ENCODE assay signal across 1 cellular context in the genomic region with DNA sequence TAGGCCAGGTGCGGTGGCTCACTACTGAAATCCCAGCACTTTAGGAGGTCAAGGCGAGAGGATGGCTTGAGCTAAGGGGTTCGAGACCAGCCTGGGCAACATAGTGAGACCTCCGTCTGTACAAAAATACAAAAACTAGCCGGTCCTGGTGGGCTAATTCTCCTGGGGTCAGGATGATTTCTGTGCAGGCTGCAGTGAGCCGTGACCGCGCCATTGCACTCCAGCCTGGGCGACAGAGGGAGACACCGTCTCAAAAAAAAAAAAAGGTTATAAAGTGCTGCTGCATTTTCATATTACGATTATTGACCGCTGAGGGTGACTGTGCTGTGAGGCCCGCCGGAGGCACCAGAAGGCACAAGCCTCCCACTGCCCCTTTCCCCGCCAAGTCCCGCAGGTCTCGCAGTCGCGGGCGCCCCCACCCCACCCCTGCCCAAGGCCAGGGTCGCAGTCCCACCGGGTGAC.
TF ChIP-seq lines count a peak whose summit lies in the region.

No MANE protein-coding gene starts in this region.

TF ChIP-seq in H1, 55 proteins besides CTCF, POLR2A, EP300 and RAD21:
- TF ChIP-seq SP1 (IDR thresholded peaks at IDR 0.05; ENCODE audit: low read depth, low read length) (no peak), TCF12 (IDR thresholded peaks at IDR 0.05; ENCODE audit: low read depth, low read length) (no peak), TBP (IDR thresholded peaks at IDR 0.05; ENCODE audit: low read depth, low read length) (no peak), CHD1 (IDR thresholded peaks at IDR 0.05; ENCODE audit: low read depth, low read length) (no peak), EGR1 (IDR thresholded peaks at IDR 0.05; ENCODE audit: borderline replicate concordance, low read depth, low read length) (no peak), BACH1 (IDR thresholded peaks at IDR 0.05; ENCODE audit: low read length) (no peak), JUN (IDR thresholded peaks at IDR 0.05; ENCODE audit: low read depth, low read length) (no peak), TAF7 (optimal IDR thresholded peaks at IDR 0.05; ENCODE audit: borderline replicate concordance, low read depth, low read length) (no peak), SUZ12 (IDR thresholded peaks at IDR 0.05; ENCODE audit: low read length) (no peak), RNF2 (IDR thresholded peaks at IDR 0.05; ENCODE audit: borderline replicate concordance, low read depth, low read length, missing control alignments, poor library complexity, severe bottlenecking) (no peak), HDAC2 (IDR thresholded peaks at IDR 0.05; ENCODE audit: borderline replicate concordance in 1 of 2, low read depth in 2 of 2, low read length in 2 of 2) (no peak), RBBP5 (IDR thresholded peaks at IDR 0.05; ENCODE audit: borderline replicate concordance, low read depth, low read length) (no peak), PHF8 (conservative IDR thresholded peaks at IDR 0.05; ENCODE audit: low read depth, low read length) (no peak; the same call in 1 of the 2 replicates), CBX5 (IDR thresholded peaks at IDR 0.05; ENCODE audit: low read depth, low read length) (no peak), HDAC6 (IDR thresholded peaks at IDR 0.05; ENCODE audit: low read depth, low read length) (no peak)
- TF ChIP-seq, protein P1, sequence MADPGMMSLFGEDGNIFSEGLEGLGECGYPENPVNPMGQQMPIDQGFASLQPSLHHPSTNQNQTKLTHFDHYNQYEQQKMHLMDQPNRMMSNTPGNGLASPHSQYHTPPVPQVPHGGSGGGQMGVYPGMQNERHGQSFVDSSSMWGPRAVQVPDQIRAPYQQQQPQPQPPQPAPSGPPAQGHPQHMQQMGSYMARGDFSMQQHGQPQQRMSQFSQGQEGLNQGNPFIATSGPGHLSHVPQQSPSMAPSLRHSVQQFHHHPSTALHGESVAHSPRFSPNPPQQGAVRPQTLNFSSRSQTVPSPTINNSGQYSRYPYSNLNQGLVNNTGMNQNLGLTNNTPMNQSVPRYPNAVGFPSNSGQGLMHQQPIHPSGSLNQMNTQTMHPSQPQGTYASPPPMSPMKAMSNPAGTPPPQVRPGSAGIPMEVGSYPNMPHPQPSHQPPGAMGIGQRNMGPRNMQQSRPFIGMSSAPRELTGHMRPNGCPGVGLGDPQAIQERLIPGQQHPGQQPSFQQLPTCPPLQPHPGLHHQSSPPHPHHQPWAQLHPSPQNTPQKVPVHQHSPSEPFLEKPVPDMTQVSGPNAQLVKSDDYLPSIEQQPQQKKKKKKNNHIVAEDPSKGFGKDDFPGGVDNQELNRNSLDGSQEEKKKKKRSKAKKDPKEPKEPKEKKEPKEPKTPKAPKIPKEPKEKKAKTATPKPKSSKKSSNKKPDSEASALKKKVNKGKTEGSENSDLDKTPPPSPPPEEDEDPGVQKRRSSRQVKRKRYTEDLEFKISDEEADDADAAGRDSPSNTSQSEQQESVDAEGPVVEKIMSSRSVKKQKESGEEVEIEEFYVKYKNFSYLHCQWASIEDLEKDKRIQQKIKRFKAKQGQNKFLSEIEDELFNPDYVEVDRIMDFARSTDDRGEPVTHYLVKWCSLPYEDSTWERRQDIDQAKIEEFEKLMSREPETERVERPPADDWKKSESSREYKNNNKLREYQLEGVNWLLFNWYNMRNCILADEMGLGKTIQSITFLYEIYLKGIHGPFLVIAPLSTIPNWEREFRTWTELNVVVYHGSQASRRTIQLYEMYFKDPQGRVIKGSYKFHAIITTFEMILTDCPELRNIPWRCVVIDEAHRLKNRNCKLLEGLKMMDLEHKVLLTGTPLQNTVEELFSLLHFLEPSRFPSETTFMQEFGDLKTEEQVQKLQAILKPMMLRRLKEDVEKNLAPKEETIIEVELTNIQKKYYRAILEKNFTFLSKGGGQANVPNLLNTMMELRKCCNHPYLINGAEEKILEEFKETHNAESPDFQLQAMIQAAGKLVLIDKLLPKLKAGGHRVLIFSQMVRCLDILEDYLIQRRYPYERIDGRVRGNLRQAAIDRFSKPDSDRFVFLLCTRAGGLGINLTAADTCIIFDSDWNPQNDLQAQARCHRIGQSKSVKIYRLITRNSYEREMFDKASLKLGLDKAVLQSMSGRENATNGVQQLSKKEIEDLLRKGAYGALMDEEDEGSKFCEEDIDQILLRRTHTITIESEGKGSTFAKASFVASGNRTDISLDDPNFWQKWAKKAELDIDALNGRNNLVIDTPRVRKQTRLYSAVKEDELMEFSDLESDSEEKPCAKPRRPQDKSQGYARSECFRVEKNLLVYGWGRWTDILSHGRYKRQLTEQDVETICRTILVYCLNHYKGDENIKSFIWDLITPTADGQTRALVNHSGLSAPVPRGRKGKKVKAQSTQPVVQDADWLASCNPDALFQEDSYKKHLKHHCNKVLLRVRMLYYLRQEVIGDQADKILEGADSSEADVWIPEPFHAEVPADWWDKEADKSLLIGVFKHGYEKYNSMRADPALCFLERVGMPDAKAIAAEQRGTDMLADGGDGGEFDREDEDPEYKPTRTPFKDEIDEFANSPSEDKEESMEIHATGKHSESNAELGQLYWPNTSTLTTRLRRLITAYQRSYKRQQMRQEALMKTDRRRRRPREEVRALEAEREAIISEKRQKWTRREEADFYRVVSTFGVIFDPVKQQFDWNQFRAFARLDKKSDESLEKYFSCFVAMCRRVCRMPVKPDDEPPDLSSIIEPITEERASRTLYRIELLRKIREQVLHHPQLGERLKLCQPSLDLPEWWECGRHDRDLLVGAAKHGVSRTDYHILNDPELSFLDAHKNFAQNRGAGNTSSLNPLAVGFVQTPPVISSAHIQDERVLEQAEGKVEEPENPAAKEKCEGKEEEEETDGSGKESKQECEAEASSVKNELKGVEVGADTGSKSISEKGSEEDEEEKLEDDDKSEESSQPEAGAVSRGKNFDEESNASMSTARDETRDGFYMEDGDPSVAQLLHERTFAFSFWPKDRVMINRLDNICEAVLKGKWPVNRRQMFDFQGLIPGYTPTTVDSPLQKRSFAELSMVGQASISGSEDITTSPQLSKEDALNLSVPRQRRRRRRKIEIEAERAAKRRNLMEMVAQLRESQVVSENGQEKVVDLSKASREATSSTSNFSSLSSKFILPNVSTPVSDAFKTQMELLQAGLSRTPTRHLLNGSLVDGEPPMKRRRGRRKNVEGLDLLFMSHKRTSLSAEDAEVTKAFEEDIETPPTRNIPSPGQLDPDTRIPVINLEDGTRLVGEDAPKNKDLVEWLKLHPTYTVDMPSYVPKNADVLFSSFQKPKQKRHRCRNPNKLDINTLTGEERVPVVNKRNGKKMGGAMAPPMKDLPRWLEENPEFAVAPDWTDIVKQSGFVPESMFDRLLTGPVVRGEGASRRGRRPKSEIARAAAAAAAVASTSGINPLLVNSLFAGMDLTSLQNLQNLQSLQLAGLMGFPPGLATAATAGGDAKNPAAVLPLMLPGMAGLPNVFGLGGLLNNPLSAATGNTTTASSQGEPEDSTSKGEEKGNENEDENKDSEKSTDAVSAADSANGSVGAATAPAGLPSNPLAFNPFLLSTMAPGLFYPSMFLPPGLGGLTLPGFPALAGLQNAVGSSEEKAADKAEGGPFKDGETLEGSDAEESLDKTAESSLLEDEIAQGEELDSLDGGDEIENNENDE (IDR thresholded peaks at IDR 0.05; ENCODE audit: insufficient replicate concordance, low read length) = no peak
TF ChIP-seq in H1: peak in this region for 0.
